ENCODE assay signal across 1 cellular context in the genomic region with DNA sequence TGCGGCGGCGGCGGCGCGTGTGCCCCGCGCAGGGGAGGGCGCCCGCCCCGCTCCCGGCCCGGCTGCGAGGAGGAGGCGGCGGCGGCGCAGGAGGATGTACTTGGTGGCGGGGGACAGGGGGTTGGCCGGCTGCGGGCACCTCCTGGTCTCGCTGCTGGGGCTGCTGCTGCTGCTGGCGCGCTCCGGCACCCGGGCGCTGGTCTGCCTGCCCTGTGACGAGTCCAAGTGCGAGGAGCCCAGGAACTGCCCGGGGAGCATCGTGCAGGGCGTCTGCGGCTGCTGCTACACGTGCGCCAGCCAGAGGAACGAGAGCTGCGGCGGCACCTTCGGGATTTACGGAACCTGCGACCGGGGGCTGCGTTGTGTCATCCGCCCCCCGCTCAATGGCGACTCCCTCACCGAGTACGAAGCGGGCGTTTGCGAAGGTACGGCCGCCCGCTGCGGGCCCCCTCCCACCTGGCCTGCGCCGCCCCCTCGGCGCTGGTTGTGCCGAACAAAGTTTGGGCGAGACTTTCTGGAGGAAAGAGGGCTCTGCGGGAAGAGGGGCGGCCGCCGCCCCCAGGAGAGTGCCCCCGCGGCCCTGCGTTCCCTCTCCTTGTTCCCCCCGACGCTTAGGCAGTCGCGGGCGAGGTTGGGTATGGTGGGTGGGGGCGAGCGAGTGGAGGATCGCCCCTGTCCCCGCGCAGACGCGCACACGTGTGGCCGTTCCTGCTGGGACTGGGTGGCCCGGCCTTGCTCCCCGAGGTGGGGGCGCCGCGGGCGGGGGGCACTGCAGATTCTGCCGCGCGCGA.
TF ChIP-seq lines count a peak whose summit lies in the region.

No MANE protein-coding gene starts in this region.

TF ChIP-seq in HepG2, 621 proteins besides CTCF, POLR2A, EP300 and RAD21 (continued from another document and continues in another):
- TF ChIP-seq KLF6 (CRISPR knock-in tag; IDR thresholded peaks at IDR 0.05) (no peak), LCORL (IDR thresholded peaks at IDR 0.05) (no peak), LCORL (CRISPR knock-in tag; IDR thresholded peaks at IDR 0.05) (peak; percentile 24; the same call in 1 of the 2 replicates), FOXA3 (CRISPR knock-in tag; IDR thresholded peaks at IDR 0.05) (no peak), TCF7 (IDR thresholded peaks at IDR 0.05; ENCODE audit: low read depth) (no peak), ZNF12 (CRISPR knock-in tag; IDR thresholded peaks at IDR 0.05) (no peak), GLMP (CRISPR knock-in tag; IDR thresholded peaks at IDR 0.05; ENCODE audit: borderline replicate concordance) (no peak), ZNF777 (CRISPR knock-in tag; IDR thresholded peaks at IDR 0.05) (peak; percentile 80), ZNF501 (CRISPR knock-in tag; IDR thresholded peaks at IDR 0.05) (no peak), SKI (IDR thresholded peaks at IDR 0.05; ENCODE audit: partially characterized antibody) (no peak), ZMYM3 (CRISPR knock-in tag; IDR thresholded peaks at IDR 0.05) (peak; percentile 58; the same call in 1 of the 2 replicates), ZNF749 (CRISPR knock-in tag; IDR thresholded peaks at IDR 0.05; ENCODE audit: borderline replicate concordance) (no peak), ZMYM4 (CRISPR knock-in tag; IDR thresholded peaks at IDR 0.05) (no peak), FOXJ3 (CRISPR knock-in tag; IDR thresholded peaks at IDR 0.05; ENCODE audit: borderline replicate concordance) (no peak), GRHL1 (CRISPR knock-in tag; conservative IDR thresholded peaks at IDR 0.05) (no peak), TBL1XR1 (IDR thresholded peaks at IDR 0.05; ENCODE audit: borderline replicate concordance, low read length, partially characterized antibody) (no peak), ZNF891 (CRISPR knock-in tag; IDR thresholded peaks at IDR 0.05) (no peak; the same call in 1 of the 2 replicates), CCDC6 (CRISPR knock-in tag; IDR thresholded peaks at IDR 0.05) (no peak), EED (CRISPR knock-in tag; IDR thresholded peaks at IDR 0.05) (peak; percentile 34; the same call in 1 of the 2 replicates), RARG (CRISPR knock-in tag; IDR thresholded peaks at IDR 0.05; ENCODE audit: low read depth) (no peak), ARID5B (CRISPR knock-in tag; IDR thresholded peaks at IDR 0.05) (no peak), ELF4 (CRISPR knock-in tag; IDR thresholded peaks at IDR 0.05; ENCODE audit: borderline replicate concordance) (no peak), UBTF (CRISPR knock-in tag; IDR thresholded peaks at IDR 0.05) (peak; percentile 83), ONECUT2 (CRISPR knock-in tag; IDR thresholded peaks at IDR 0.05) (no peak), NFIC (IDR thresholded peaks at IDR 0.05; ENCODE audit: low read length) (no peak), ZNF362 (CRISPR knock-in tag; IDR thresholded peaks at IDR 0.05; ENCODE audit: borderline replicate concordance) (no peak), ZFX (CRISPR knock-in tag; IDR thresholded peaks at IDR 0.05; ENCODE audit: low read depth) (no peak; the same call in 1 of the 2 replicates), STAT5B (CRISPR knock-in tag; IDR thresholded peaks at IDR 0.05) (no peak), SYNCRIP (IDR thresholded peaks at IDR 0.05; ENCODE audit: insufficient read depth, low read depth, low read length) (no peak), ZNF432 (CRISPR knock-in tag; IDR thresholded peaks at IDR 0.05; ENCODE audit: borderline replicate concordance) (no peak), SCMH1 (CRISPR knock-in tag; IDR thresholded peaks at IDR 0.05; ENCODE audit: borderline replicate concordance) (no peak), ZNF704 (CRISPR knock-in tag; IDR thresholded peaks at IDR 0.05; ENCODE audit: borderline replicate concordance) (no peak), MEF2D (CRISPR knock-in tag; IDR thresholded peaks at IDR 0.05) (no peak), PHF8 (CRISPR knock-in tag; IDR thresholded peaks at IDR 0.05) (peak; percentile 45; the same call in 1 of the 2 replicates), ZNF256 (CRISPR knock-in tag; conservative IDR thresholded peaks at IDR 0.05) (no peak), ZNF607 (CRISPR knock-in tag; IDR thresholded peaks at IDR 0.05; ENCODE audit: borderline replicate concordance) (peak; percentile 36; the same call in 1 of the 2 replicates), CHCHD3 (CRISPR knock-in tag; IDR thresholded peaks at IDR 0.05) (no peak)
- TF ChIP-seq, protein P1, sequence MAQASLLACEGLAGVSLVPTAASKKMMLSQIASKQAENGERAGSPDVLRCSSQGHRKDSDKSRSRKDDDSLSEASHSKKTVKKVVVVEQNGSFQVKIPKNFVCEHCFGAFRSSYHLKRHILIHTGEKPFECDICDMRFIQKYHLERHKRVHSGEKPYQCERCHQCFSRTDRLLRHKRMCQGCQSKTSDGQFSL (CRISPR knock-in tag; IDR thresholded peaks at IDR 0.05), result no peak
- TF ChIP-seq, protein P2, sequence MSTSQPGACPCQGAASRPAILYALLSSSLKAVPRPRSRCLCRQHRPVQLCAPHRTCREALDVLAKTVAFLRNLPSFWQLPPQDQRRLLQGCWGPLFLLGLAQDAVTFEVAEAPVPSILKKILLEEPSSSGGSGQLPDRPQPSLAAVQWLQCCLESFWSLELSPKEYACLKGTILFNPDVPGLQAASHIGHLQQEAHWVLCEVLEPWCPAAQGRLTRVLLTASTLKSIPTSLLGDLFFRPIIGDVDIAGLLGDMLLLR (CRISPR knock-in tag; IDR thresholded peaks at IDR 0.05), result no peak
- TF ChIP-seq, protein P3, sequence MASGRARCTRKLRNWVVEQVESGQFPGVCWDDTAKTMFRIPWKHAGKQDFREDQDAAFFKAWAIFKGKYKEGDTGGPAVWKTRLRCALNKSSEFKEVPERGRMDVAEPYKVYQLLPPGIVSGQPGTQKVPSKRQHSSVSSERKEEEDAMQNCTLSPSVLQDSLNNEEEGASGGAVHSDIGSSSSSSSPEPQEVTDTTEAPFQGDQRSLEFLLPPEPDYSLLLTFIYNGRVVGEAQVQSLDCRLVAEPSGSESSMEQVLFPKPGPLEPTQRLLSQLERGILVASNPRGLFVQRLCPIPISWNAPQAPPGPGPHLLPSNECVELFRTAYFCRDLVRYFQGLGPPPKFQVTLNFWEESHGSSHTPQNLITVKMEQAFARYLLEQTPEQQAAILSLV (CRISPR knock-in tag; IDR thresholded peaks at IDR 0.05; ENCODE audit: borderline replicate concordance), result peak; percentile 18; the same call in 1 of the 2 replicates
- TF ChIP-seq, protein P4, sequence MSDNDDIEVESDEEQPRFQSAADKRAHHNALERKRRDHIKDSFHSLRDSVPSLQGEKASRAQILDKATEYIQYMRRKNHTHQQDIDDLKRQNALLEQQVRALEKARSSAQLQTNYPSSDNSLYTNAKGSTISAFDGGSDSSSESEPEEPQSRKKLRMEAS (IDR thresholded peaks at IDR 0.05), result peak; percentile 90
- TF ChIP-seq, protein P5, sequence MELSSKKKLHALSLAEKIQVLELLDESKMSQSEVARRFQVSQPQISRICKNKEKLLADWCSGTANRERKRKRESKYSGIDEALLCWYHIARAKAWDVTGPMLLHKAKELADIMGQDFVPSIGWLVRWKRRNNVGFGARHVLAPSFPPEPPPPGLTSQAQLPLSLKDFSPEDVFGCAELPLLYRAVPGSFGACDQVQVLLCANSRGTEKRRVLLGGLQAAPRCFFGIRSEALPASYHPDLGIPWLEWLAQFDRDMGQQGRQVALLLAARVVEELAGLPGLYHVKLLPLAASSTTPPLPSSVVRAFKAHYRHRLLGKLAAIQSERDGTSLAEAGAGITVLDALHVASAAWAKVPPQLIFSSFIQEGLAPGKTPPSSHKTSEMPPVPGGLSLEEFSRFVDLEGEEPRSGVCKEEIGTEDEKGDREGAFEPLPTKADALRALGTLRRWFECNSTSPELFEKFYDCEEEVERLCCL (CRISPR knock-in tag; IDR thresholded peaks at IDR 0.05; ENCODE audit: borderline replicate concordance), result 0 out of 2 replicates have a peak, but pooled peaks have one; percentile 60
- TF ChIP-seq, protein P6, sequence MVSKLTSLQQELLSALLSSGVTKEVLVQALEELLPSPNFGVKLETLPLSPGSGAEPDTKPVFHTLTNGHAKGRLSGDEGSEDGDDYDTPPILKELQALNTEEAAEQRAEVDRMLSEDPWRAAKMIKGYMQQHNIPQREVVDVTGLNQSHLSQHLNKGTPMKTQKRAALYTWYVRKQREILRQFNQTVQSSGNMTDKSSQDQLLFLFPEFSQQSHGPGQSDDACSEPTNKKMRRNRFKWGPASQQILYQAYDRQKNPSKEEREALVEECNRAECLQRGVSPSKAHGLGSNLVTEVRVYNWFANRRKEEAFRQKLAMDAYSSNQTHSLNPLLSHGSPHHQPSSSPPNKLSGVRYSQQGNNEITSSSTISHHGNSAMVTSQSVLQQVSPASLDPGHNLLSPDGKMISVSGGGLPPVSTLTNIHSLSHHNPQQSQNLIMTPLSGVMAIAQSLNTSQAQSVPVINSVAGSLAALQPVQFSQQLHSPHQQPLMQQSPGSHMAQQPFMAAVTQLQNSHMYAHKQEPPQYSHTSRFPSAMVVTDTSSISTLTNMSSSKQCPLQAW (CRISPR knock-in tag; IDR thresholded peaks at IDR 0.05), result 0 out of 2 replicates have a peak, but pooled peaks have one; percentile 44
